Comparison of ENCODE assay signal across 17 cellular contexts in the genomic region with DNA sequence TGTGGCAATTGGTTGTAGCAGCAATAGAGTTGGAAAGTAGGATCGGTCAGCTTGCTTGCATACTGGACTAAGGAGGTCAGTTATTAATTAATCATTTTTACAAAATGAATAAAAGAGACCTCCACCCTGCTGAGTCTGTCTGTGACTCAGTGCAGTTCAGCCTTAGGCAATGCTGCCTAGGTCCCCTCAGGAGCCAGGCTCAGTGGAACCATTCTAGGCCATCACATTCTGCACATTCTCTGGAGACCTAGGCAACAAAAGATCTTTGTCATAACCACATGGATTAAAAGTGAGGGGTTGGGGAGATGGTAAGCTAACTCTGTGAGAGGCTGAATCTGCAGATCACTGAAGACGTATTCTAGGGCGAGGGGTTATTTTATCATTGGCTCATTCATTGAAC.
DNase-seq lines count a peak whose midpoint lies in the region; ATAC-seq and TF ChIP-seq lines count a peak whose summit lies in the region.
"Had no signal": no experiment of that assay in that cellular context is flagged by ENCODE, and none has a peak within 500 bp of the region (broad histone marks: within the 10 kb centered on the region; RNA-seq: fewer than 3 reads in every experiment).

No MANE protein-coding gene starts in this region.

- H3K9me3 Mint-ChIP-seq in GM23338, result no peaks in the 10 kb centered on the region

- in situ Hi-C loops in SK-MEL-5 (cut with HindIII; ENCODE audit: low pct_unique_long_range_greater_than_20kb, low sequenced_read_pairs) (no loop called here), G401 (cut with HindIII; ENCODE audit: low sequenced_read_pairs) (no loop called here)

- no peaks in the 10 kb centered on the region for H3K4me1 Mint-ChIP-seq in GM23338

- H3F3A ChIP-seq in GM23338 (replicated peaks; ENCODE audit: low read depth), result no peaks in the 10 kb centered on the region

- H3K27ac ChIP-seq in GM23338 (ENCODE audit: low read depth), result no peak overlapping the region
- H3K27ac ChIP-seq in ovary, result no peak overlapping the region
- H3K27ac ChIP-seq: C4-2B, KMS-11 had no signal

- no peak for ATAC-seq in GM23338
- ATAC-seq: HCT116 had no signal

- H3K4me1 ChIP-seq in GM23338 (ENCODE audit: insufficient read depth) (no peaks in the 10 kb centered on the region), ovary (ENCODE audit: insufficient read depth) (no peaks in the 10 kb centered on the region)

- 75 to 97% (median 95%) methylated on average over 3 of the region's 3 CpGs for whole genome bisulfite sequencing in ovary, 3 donors

- H3K36me3 Mint-ChIP-seq in GM23338 (ENCODE audit: low read depth), result no peaks in the 10 kb centered on the region

- TF ChIP-seq POLR2A in ovary (IDR thresholded peaks at IDR 0.05), result no peak

- peak; percentile 31 for DNase-seq in EL
- DNase-seq in SK-MEL-5 (ENCODE audit: low read depth, low spot score), result peak; percentile 2
- peak; percentile 65 for DNase-seq in kidney tubule cell (ENCODE audit: low spot score)
- no peak for DNase-seq in G401 (ENCODE audit: low spot score)
- no peak for DNase-seq in GM23338 (ENCODE audit: low spot score)
- no peak for DNase-seq in ovary
- DNase-seq in DMS 273 (lab: John Stamatoyannopoulos, UW; ENCODE audit: unreplicated experiment), result no peak
- DNase-seq: AML-193; Caco-2; CD4-positive, alpha-beta T cell; DMS153; GOT3; H7; HFFc6 had no signal

- no peaks in the 10 kb centered on the region for H4K20me1 ChIP-seq in GM23338 (replicated peaks; ENCODE audit: insufficient read depth)

- H3K27me3 Mint-ChIP-seq in GM23338 (ENCODE audit: insufficient read depth, low read depth, poor library complexity), result peaks cover 7% of the 10 kb centered on the region

- TF ChIP-seq CTCF in GM23338 (conservative IDR thresholded peaks at IDR 0.05; ENCODE audit: low read depth in 2 of 2) (no peak), ovary (IDR thresholded peaks at IDR 0.05) (no peak)

- TF ChIP-seq EP300 in ovary (IDR thresholded peaks at IDR 0.05), result no peak

- 0 out of 2 replicates have a peak, but pooled peaks cover 8% of the 10 kb centered on the region for H3K9me2 ChIP-seq in GM23338 (ENCODE audit: insufficient read depth)

- H3K4me3 ChIP-seq in GM23338 (no peak overlapping the region), ovary (no peak overlapping the region)

- H3K27ac Mint-ChIP-seq in GM23338, result no peak overlapping the region
- H3K27ac Mint-ChIP-seq: CD4-positive, alpha-beta T cell; HFFc6 had no signal

- H3K79me2 ChIP-seq in GM23338 (replicated peaks; ENCODE audit: insufficient read depth), result no peaks in the 10 kb centered on the region

- H3K36me3 ChIP-seq in GM23338 (ENCODE audit: insufficient read depth) (no peaks in the 10 kb centered on the region), ovary (no peaks in the 10 kb centered on the region)

- H3K9me3 ChIP-seq in ovary, result no peaks in the 10 kb centered on the region

- intact Hi-C loops in ovary (cut with DNase I), result no loop called here

- H3K4me3 Mint-ChIP-seq in GM23338, result no peak overlapping the region
- H3K4me3 Mint-ChIP-seq: CD4-positive, alpha-beta T cell; HFFc6 had no signal

- H2AFZ ChIP-seq in GM23338, result no peak overlapping the region

- no peak overlapping the region for H3K4me2 ChIP-seq in GM23338
- H3K4me2 ChIP-seq: KMS-11 had no signal

- H3K27me3 ChIP-seq in GM23338 (ENCODE audit: insufficient read depth) (no peaks in the 10 kb centered on the region), ovary (no peaks in the 10 kb centered on the region)

TF ChIP-seq in GM23338, 12 proteins besides CTCF, POLR2A, EP300 and RAD21 (continues in another document):
- TF ChIP-seq, protein P1, sequence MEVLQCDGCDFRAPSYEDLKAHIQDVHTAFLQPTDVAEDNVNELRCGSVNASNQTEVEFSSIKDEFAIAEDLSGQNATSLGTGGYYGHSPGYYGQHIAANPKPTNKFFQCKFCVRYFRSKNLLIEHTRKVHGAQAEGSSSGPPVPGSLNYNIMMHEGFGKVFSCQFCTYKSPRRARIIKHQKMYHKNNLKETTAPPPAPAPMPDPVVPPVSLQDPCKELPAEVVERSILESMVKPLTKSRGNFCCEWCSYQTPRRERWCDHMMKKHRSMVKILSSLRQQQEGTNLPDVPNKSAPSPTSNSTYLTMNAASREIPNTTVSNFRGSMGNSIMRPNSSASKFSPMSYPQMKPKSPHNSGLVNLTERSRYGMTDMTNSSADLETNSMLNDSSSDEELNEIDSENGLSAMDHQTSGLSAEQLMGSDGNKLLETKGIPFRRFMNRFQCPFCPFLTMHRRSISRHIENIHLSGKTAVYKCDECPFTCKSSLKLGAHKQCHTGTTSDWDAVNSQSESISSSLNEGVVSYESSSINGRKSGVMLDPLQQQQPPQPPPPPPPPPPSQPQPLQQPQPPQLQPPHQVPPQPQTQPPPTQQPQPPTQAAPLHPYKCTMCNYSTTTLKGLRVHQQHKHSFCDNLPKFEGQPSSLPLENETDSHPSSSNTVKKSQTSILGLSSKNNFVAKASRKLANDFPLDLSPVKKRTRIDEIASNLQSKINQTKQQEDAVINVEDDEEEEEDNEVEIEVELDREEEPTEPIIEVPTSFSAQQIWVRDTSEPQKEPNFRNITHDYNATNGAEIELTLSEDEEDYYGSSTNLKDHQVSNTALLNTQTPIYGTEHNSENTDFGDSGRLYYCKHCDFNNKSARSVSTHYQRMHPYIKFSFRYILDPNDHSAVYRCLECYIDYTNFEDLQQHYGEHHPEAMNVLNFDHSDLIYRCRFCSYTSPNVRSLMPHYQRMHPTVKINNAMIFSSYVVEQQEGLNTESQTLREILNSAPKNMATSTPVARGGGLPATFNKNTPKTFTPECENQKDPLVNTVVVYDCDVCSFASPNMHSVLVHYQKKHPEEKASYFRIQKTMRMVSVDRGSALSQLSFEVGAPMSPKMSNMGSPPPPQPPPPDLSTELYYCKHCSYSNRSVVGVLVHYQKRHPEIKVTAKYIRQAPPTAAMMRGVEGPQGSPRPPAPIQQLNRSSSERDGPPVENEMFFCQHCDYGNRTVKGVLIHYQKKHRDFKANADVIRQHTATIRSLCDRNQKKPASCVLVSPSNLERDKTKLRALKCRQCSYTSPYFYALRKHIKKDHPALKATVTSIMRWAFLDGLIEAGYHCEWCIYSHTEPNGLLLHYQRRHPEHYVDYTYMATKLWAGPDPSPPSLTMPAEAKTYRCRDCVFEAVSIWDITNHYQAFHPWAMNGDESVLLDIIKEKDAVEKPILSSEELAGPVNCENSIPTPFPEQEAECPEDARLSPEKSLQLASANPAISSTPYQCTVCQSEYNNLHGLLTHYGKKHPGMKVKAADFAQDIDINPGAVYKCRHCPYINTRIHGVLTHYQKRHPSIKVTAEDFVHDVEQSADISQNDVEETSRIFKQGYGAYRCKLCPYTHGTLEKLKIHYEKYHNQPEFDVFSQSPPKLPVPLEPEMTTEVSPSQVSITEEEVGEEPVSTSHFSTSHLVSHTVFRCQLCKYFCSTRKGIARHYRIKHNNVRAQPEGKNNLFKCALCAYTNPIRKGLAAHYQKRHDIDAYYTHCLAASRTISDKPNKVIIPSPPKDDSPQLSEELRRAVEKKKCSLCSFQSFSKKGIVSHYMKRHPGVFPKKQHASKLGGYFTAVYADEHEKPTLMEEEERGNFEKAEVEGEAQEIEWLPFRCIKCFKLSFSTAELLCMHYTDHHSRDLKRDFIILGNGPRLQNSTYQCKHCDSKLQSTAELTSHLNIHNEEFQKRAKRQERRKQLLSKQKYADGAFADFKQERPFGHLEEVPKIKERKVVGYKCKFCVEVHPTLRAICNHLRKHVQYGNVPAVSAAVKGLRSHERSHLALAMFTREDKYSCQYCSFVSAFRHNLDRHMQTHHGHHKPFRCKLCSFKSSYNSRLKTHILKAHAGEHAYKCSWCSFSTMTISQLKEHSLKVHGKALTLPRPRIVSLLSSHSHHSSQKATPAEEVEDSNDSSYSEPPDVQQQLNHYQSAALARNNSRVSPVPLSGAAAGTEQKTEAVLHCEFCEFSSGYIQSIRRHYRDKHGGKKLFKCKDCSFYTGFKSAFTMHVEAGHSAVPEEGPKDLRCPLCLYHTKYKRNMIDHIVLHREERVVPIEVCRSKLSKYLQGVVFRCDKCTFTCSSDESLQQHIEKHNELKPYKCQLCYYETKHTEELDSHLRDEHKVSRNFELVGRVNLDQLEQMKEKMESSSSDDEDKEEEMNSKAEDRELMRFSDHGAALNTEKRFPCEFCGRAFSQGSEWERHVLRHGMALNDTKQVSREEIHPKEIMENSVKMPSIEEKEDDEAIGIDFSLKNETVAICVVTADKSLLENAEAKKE (CRISPR knock-in tag; IDR thresholded peaks at IDR 0.05), result no peak
- TF ChIP-seq JUNB (IDR thresholded peaks at IDR 0.05; ENCODE audit: unreplicated experiment) (no peak), EZH2phosphoT487 (IDR thresholded peaks at IDR 0.05; ENCODE audit: unreplicated experiment) (no peak), ZNF114 (CRISPR knock-in tag; IDR thresholded peaks at IDR 0.05) (no peak), NANOG (IDR thresholded peaks at IDR 0.05; ENCODE audit: borderline replicate concordance) (no peak), STAT1 (IDR thresholded peaks at IDR 0.05; ENCODE audit: unreplicated experiment) (no peak), POLR2AphosphoS5 (IDR thresholded peaks at IDR 0.05; ENCODE audit: low read depth) (no peak)
- TF ChIP-seq, protein P2, sequence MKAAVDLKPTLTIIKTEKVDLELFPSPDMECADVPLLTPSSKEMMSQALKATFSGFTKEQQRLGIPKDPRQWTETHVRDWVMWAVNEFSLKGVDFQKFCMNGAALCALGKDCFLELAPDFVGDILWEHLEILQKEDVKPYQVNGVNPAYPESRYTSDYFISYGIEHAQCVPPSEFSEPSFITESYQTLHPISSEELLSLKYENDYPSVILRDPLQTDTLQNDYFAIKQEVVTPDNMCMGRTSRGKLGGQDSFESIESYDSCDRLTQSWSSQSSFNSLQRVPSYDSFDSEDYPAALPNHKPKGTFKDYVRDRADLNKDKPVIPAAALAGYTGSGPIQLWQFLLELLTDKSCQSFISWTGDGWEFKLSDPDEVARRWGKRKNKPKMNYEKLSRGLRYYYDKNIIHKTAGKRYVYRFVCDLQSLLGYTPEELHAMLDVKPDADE (IDR thresholded peaks at IDR 0.05), result no peak

Comparison
In these comparisons a context has a peak if more than half of its experiments do, and no peak if none do; other contexts are left out.
1. DNase-seq: peak in EL (single experiment), SK-MEL-5 (single experiment) and kidney tubule cell (single experiment); none in G401 (single experiment), GM23338 (single experiment), ovary (0 of 5) and DMS 273 (single experiment).